13 cellular contexts compared by ENCODE assay signal in the genomic region with DNA sequence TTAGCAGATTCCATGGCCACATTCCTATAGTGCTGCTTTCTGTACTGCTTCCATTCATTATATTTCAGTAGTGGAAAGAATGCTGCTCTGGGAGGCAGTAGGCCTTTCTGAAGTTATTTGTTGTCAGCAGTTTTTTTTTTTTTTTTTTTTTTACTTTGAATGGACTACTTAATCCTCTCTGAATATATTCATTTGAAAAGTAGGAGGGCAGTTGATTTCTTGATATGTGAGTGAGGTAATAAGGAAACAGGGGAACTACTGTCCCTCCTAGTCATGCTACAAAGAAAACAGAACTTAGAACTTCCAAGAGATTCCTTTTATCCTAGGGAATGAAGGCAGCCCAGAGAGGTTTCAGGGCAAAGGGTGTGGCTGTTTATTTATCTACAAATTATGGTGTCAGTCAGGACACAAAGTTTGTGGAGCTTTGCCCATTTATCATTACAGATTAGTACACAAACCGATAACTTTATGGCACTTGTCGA.
DNase-seq lines count a peak whose midpoint lies in the region; ATAC-seq and TF ChIP-seq lines count a peak whose summit lies in the region.
"Had no signal": no experiment of that assay in that cellular context is flagged by ENCODE, and none has a peak within 500 bp of the region (broad histone marks: within the 10 kb centered on the region; RNA-seq: fewer than 3 reads in every experiment).

No MANE protein-coding gene starts in this region.

- H3K4me3 Mint-ChIP-seq in endodermal cell (peak overlapping the region; percentile 19), progenitor cell of endocrine pancreas (ENCODE audit: low read depth) (no peak overlapping the region)
- H3K4me3 Mint-ChIP-seq: HFFc6 had no signal

- H3K27ac Mint-ChIP-seq in endodermal cell (peak overlapping the region; percentile 55), progenitor cell of endocrine pancreas (peak overlapping the region; percentile 75)
- H3K27ac Mint-ChIP-seq: HFFc6 had no signal

- no peak for ATAC-seq in upper lobe of right lung

- H3K4me1 ChIP-seq in endodermal cell (ENCODE audit: control insufficient read depth, insufficient read depth, low read length) (peaks cover 60% of the 10 kb centered on the region), upper lobe of right lung (peaks cover 38% of the 10 kb centered on the region)

- no peaks in the 10 kb centered on the region for H3K9me3 ChIP-seq in endodermal cell (ENCODE audit: control insufficient read depth, low read length)
- no peaks in the 10 kb centered on the region for H3K9me3 ChIP-seq in upper lobe of right lung

- H3K9ac ChIP-seq in endodermal cell (ENCODE audit: extremely low read depth, low read length, poor library complexity, severe bottlenecking): no peak overlapping the region

- H3K4me1 Mint-ChIP-seq in endodermal cell: peaks cover 80% of the 10 kb centered on the region
- H3K4me1 Mint-ChIP-seq in progenitor cell of endocrine pancreas (ENCODE audit: low read depth): peaks cover 70% of the 10 kb centered on the region

- H3K4me3 ChIP-seq in endodermal cell (ENCODE audit: low read length) (no peak overlapping the region), upper lobe of right lung (no peak overlapping the region)

- DNase-seq in Caki2 (ENCODE audit: low read depth): peak; percentile 31
- peak; percentile 68 for DNase-seq in OCI-M1 (lab: John Stamatoyannopoulos, UW)
- no peak for DNase-seq in endodermal cell
- no peak for DNase-seq in progenitor cell of endocrine pancreas (ENCODE audit: low spot score, unreplicated experiment)
- no peak for DNase-seq in upper lobe of right lung
- DNase-seq in NCI-H1092 treated with DMSO at 0.1 percent for 48 hours (lab: John Stamatoyannopoulos, UW): no peak
- DNase-seq in EL: no peak
- DNase-seq: activated CD4-positive, alpha-beta T cell treated with anti-CD3 and anti-CD28 coated beads for 4 hours; brain microvascular endothelial cell; HFFc6; mammary epithelial cell; NCI-H187 treated with DMSO at 0.1 percent for 48 hours; RPMI8226 had no signal

- intact Hi-C loops in upper lobe of right lung (cut with DNase I): no loop called here

- no peaks in the 10 kb centered on the region for H3K36me3 Mint-ChIP-seq in endodermal cell (ENCODE audit: low read depth)
- H3K36me3 Mint-ChIP-seq in progenitor cell of endocrine pancreas (ENCODE audit: insufficient read depth): no peaks in the 10 kb centered on the region

- H3K36me3 ChIP-seq in endodermal cell (ENCODE audit: control insufficient read depth, insufficient read depth, low read length) (no peaks in the 10 kb centered on the region), upper lobe of right lung (no peaks in the 10 kb centered on the region)
- H3K36me3 ChIP-seq: brain microvascular endothelial cell had no signal

- WGBS in endodermal cell (ENCODE audit: insufficient coverage in 1 of 2, insufficient read length in 1 of 2), 2 experiments: 94% methylated on average over 2 of the region's 2 CpGs; no CpG with 5 or more reads in 1 of the 2 experiments

- H3K9me3 Mint-ChIP-seq in endodermal cell: no peaks in the 10 kb centered on the region
- no peaks in the 10 kb centered on the region for H3K9me3 Mint-ChIP-seq in progenitor cell of endocrine pancreas (ENCODE audit: low read depth)
- H3K9me3 Mint-ChIP-seq: HFFc6 had no signal

- H3K27me3 ChIP-seq in endodermal cell (ENCODE audit: control insufficient read depth, insufficient read depth, low read length, poor library complexity, severe bottlenecking): no peaks in the 10 kb centered on the region
- no peaks in the 10 kb centered on the region for H3K27me3 ChIP-seq in upper lobe of right lung
- H3K27me3 ChIP-seq: brain microvascular endothelial cell had no signal

- H3K27me3 Mint-ChIP-seq in endodermal cell (ENCODE audit: insufficient read depth): no peaks in the 10 kb centered on the region
- H3K27me3 Mint-ChIP-seq in progenitor cell of endocrine pancreas: no peaks in the 10 kb centered on the region

- TF ChIP-seq CTCF in endodermal cell (conservative IDR thresholded peaks at IDR 0.05) (no peak), progenitor cell of endocrine pancreas (IDR thresholded peaks at IDR 0.05; ENCODE audit: unreplicated experiment) (no peak), upper lobe of right lung (IDR thresholded peaks at IDR 0.05) (no peak)

- in situ Hi-C loops in Caki2 (cut with HindIII; ENCODE audit: low pct_unique_long_range_greater_than_20kb, low sequenced_read_pairs): no loop called here

- H3K27ac ChIP-seq in endodermal cell (ENCODE audit: low read depth, low read length): peak overlapping the region; percentile 14
- no peak overlapping the region for H3K27ac ChIP-seq in upper lobe of right lung
- H3K27ac ChIP-seq: brain microvascular endothelial cell had no signal

Comparison
In these comparisons a context has a peak if more than half of its experiments do, and no peak if none do; other contexts are left out.
1. DNase-seq: peak in Caki2 (single experiment) and OCI-M1 (single experiment); none in endodermal cell (single experiment), progenitor cell of endocrine pancreas (single experiment), upper lobe of right lung (single experiment), NCI-H1092 treated with DMSO at 0.1 percent for 48 hours (single experiment) and EL (single experiment).